In the genomic region with DNA sequence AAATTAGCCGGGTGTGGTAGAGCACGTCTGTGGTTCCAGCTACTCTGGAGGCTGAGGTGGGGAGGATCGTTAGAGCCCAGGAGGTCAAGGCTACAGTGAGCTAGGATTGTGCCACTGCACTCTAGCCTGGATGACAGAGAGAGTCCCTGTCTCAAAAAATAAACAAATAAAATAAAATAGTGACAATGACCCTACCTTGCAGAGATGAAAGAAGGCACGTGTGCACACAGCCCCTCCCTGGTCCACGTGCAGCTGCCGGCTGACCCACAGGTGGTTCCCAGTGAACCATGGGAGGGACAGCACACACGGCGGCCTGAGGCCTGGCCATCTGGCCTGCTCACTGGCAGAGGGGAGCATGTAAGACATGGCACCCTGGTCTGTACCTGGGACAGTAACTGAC, we compare ENCODE assay signal across 1 cellular context.
TF ChIP-seq lines count a peak whose summit lies in the region.

No MANE protein-coding gene starts in this region.

TF ChIP-seq in HepG2, 621 proteins besides CTCF, POLR2A, EP300 and RAD21 (continued from another document and continues in another):
- TF ChIP-seq, protein P1, sequence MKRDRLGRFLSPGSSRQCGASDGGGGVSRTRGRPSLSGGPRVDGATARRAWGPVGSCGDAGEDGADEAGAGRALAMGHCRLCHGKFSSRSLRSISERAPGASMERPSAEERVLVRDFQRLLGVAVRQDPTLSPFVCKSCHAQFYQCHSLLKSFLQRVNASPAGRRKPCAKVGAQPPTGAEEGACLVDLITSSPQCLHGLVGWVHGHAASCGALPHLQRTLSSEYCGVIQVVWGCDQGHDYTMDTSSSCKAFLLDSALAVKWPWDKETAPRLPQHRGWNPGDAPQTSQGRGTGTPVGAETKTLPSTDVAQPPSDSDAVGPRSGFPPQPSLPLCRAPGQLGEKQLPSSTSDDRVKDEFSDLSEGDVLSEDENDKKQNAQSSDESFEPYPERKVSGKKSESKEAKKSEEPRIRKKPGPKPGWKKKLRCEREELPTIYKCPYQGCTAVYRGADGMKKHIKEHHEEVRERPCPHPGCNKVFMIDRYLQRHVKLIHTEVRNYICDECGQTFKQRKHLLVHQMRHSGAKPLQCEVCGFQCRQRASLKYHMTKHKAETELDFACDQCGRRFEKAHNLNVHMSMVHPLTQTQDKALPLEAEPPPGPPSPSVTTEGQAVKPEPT (CRISPR knock-in tag; IDR thresholded peaks at IDR 0.05; ENCODE audit: low read depth) = no peak
- TF ChIP-seq ZFP90 (CRISPR knock-in tag; IDR thresholded peaks at IDR 0.05; ENCODE audit: borderline replicate concordance) = peak; percentile 91; the same call in 1 of the 2 replicates
- TF ChIP-seq SOX5 (CRISPR knock-in tag; IDR thresholded peaks at IDR 0.05; ENCODE audit: borderline replicate concordance) = peak; percentile 93
- no peak for TF ChIP-seq DR1 (CRISPR knock-in tag; IDR thresholded peaks at IDR 0.05)
- 0 out of 2 replicates have a peak, but pooled peaks have one; percentile 1 for TF ChIP-seq CEBPB (IDR thresholded peaks at IDR 0.05; ENCODE audit: borderline replicate concordance, low read depth, low read length)
- TF ChIP-seq ZNF615 (CRISPR knock-in tag; IDR thresholded peaks at IDR 0.05; ENCODE audit: borderline replicate concordance) = no peak
- TF ChIP-seq, protein P2, sequence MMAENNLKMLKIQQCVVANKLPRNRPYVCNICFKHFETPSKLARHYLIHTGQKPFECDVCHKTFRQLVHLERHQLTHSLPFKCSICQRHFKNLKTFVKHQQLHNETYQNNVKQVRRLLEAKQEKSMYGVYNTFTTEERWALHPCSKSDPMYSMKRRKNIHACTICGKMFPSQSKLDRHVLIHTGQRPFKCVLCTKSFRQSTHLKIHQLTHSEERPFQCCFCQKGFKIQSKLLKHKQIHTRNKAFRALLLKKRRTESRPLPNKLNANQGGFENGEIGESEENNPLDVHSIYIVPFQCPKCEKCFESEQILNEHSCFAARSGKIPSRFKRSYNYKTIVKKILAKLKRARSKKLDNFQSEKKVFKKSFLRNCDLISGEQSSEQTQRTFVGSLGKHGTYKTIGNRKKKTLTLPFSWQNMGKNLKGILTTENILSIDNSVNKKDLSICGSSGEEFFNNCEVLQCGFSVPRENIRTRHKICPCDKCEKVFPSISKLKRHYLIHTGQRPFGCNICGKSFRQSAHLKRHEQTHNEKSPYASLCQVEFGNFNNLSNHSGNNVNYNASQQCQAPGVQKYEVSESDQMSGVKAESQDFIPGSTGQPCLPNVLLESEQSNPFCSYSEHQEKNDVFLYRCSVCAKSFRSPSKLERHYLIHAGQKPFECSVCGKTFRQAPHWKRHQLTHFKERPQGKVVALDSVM (CRISPR knock-in tag; IDR thresholded peaks at IDR 0.05) = peak; percentile 97
- TF ChIP-seq, protein P3, sequence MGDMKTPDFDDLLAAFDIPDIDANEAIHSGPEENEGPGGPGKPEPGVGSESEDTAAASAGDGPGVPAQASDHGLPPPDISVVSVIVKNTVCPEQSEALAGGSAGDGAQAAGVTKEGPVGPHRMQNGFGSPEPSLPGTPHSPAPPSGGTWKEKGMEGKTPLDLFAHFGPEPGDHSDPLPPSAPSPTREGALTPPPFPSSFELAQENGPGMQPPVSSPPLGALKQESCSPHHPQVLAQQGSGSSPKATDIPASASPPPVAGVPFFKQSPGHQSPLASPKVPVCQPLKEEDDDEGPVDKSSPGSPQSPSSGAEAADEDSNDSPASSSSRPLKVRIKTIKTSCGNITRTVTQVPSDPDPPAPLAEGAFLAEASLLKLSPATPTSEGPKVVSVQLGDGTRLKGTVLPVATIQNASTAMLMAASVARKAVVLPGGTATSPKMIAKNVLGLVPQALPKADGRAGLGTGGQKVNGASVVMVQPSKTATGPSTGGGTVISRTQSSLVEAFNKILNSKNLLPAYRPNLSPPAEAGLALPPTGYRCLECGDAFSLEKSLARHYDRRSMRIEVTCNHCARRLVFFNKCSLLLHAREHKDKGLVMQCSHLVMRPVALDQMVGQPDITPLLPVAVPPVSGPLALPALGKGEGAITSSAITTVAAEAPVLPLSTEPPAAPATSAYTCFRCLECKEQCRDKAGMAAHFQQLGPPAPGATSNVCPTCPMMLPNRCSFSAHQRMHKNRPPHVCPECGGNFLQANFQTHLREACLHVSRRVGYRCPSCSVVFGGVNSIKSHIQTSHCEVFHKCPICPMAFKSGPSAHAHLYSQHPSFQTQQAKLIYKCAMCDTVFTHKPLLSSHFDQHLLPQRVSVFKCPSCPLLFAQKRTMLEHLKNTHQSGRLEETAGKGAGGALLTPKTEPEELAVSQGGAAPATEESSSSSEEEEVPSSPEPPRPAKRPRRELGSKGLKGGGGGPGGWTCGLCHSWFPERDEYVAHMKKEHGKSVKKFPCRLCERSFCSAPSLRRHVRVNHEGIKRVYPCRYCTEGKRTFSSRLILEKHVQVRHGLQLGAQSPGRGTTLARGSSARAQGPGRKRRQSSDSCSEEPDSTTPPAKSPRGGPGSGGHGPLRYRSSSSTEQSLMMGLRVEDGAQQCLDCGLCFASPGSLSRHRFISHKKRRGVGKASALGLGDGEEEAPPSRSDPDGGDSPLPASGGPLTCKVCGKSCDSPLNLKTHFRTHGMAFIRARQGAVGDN (CRISPR knock-in tag; IDR thresholded peaks at IDR 0.05) = peak; percentile 84
- TF ChIP-seq HDAC1 (CRISPR knock-in tag; IDR thresholded peaks at IDR 0.05) = peak; percentile 46; the same call in 1 of the 2 replicates
- no peak for TF ChIP-seq ZNF577 (CRISPR knock-in tag; IDR thresholded peaks at IDR 0.05; ENCODE audit: borderline replicate concordance, low read depth)
- peak; percentile 24; the same call in 1 of the 2 replicates for TF ChIP-seq TBX2 (CRISPR knock-in tag; IDR thresholded peaks at IDR 0.05; ENCODE audit: borderline replicate concordance)
- TF ChIP-seq, protein P4, sequence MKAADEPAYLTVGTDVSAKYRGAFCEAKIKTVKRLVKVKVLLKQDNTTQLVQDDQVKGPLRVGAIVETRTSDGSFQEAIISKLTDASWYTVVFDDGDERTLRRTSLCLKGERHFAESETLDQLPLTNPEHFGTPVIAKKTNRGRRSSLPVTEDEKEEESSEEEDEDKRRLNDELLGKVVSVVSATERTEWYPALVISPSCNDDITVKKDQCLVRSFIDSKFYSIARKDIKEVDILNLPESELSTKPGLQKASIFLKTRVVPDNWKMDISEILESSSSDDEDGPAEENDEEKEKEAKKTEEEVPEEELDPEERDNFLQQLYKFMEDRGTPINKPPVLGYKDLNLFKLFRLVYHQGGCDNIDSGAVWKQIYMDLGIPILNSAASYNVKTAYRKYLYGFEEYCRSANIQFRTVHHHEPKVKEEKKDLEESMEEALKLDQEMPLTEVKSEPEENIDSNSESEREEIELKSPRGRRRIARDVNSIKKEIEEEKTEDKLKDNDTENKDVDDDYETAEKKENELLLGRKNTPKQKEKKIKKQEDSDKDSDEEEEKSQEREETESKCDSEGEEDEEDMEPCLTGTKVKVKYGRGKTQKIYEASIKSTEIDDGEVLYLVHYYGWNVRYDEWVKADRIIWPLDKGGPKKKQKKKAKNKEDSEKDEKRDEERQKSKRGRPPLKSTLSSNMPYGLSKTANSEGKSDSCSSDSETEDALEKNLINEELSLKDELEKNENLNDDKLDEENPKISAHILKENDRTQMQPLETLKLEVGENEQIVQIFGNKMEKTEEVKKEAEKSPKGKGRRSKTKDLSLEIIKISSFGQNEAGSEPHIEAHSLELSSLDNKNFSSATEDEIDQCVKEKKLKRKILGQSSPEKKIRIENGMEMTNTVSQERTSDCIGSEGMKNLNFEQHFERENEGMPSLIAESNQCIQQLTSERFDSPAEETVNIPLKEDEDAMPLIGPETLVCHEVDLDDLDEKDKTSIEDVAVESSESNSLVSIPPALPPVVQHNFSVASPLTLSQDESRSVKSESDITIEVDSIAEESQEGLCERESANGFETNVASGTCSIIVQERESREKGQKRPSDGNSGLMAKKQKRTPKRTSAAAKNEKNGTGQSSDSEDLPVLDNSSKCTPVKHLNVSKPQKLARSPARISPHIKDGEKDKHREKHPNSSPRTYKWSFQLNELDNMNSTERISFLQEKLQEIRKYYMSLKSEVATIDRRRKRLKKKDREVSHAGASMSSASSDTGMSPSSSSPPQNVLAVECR (CRISPR knock-in tag; IDR thresholded peaks at IDR 0.05; ENCODE audit: borderline replicate concordance) = peak; percentile 30; the same call in 1 of the 2 replicates
- TF ChIP-seq, protein P5, sequence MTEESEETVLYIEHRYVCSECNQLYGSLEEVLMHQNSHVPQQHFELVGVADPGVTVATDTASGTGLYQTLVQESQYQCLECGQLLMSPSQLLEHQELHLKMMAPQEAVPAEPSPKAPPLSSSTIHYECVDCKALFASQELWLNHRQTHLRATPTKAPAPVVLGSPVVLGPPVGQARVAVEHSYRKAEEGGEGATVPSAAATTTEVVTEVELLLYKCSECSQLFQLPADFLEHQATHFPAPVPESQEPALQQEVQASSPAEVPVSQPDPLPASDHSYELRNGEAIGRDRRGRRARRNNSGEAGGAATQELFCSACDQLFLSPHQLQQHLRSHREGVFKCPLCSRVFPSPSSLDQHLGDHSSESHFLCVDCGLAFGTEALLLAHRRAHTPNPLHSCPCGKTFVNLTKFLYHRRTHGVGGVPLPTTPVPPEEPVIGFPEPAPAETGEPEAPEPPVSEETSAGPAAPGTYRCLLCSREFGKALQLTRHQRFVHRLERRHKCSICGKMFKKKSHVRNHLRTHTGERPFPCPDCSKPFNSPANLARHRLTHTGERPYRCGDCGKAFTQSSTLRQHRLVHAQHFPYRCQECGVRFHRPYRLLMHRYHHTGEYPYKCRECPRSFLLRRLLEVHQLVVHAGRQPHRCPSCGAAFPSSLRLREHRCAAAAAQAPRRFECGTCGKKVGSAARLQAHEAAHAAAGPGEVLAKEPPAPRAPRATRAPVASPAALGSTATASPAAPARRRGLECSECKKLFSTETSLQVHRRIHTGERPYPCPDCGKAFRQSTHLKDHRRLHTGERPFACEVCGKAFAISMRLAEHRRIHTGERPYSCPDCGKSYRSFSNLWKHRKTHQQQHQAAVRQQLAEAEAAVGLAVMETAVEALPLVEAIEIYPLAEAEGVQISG (CRISPR knock-in tag; IDR thresholded peaks at IDR 0.05) = peak; percentile 38; the same call in 1 of the 2 replicates
- TF ChIP-seq ZNF850 (CRISPR knock-in tag; conservative IDR thresholded peaks at IDR 0.05) = no peak
- no peak for TF ChIP-seq ZC3H13 (CRISPR knock-in tag; IDR thresholded peaks at IDR 0.05)
- TF ChIP-seq NR2F6 (IDR thresholded peaks at IDR 0.05) = peak; percentile 25; the same call in 1 of the 2 replicates
- peak; percentile 70; the same call in 1 of the 2 replicates for TF ChIP-seq NR2F6 (CRISPR knock-in tag; IDR thresholded peaks at IDR 0.05)
- TF ChIP-seq, protein P6, sequence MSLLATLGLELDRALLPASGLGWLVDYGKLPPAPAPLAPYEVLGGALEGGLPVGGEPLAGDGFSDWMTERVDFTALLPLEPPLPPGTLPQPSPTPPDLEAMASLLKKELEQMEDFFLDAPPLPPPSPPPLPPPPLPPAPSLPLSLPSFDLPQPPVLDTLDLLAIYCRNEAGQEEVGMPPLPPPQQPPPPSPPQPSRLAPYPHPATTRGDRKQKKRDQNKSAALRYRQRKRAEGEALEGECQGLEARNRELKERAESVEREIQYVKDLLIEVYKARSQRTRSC (CRISPR knock-in tag; IDR thresholded peaks at IDR 0.05; ENCODE audit: low read depth) = no peak
- 0 out of 4 replicates have a peak, but pooled peaks of 1 of the 2 experiments have one; percentile 38 for TF ChIP-seq NR2F1 (CRISPR knock-in tag; IDR thresholded peaks at IDR 0.05)
- TF ChIP-seq, protein P7, sequence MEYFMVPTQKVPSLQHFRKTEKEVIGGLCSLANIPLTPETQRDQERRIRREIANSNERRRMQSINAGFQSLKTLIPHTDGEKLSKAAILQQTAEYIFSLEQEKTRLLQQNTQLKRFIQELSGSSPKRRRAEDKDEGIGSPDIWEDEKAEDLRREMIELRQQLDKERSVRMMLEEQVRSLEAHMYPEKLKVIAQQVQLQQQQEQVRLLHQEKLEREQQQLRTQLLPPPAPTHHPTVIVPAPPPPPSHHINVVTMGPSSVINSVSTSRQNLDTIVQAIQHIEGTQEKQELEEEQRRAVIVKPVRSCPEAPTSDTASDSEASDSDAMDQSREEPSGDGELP (IDR thresholded peaks at IDR 0.05; ENCODE audit: borderline replicate concordance, low read depth) = no peak; the same call in 1 of the 2 replicates
- peak; percentile 47; the same call in 1 of the 2 replicates for TF ChIP-seq ZNF563 (CRISPR knock-in tag; IDR thresholded peaks at IDR 0.05)
- TF ChIP-seq ZNF547 (CRISPR knock-in tag; IDR thresholded peaks at IDR 0.05) = no peak
- TF ChIP-seq SOX13 (IDR thresholded peaks at IDR 0.05) = 0 out of 2 replicates have a peak, but pooled peaks have one; percentile 28
- TF ChIP-seq SOX13 (CRISPR knock-in tag; conservative IDR thresholded peaks at IDR 0.05 in 1 of 2, IDR thresholded peaks at IDR 0.05 in 1 of 2) = peak in 1 of 2 experiments; percentile 84; a peak in 2 of 4 replicates
- TF ChIP-seq, protein P8, sequence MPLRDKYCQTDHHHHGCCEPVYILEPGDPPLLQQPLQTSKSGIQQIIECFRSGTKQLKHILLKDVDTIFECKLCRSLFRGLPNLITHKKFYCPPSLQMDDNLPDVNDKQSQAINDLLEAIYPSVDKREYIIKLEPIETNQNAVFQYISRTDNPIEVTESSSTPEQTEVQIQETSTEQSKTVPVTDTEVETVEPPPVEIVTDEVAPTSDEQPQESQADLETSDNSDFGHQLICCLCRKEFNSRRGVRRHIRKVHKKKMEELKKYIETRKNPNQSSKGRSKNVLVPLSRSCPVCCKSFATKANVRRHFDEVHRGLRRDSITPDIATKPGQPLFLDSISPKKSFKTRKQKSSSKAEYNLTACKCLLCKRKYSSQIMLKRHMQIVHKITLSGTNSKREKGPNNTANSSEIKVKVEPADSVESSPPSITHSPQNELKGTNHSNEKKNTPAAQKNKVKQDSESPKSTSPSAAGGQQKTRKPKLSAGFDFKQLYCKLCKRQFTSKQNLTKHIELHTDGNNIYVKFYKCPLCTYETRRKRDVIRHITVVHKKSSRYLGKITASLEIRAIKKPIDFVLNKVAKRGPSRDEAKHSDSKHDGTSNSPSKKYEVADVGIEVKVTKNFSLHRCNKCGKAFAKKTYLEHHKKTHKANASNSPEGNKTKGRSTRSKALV (CRISPR knock-in tag; IDR thresholded peaks at IDR 0.05) = 0 out of 2 replicates have a peak, but pooled peaks have one; percentile 49
- TF ChIP-seq TCF7 (IDR thresholded peaks at IDR 0.05; ENCODE audit: low read depth) = peak; percentile 36
- TF ChIP-seq SP5 (CRISPR knock-in tag; IDR thresholded peaks at IDR 0.05; ENCODE audit: borderline replicate concordance, low read depth) = 0 out of 2 replicates have a peak, but pooled peaks have one; percentile 12
- peak; percentile 60; the same call in 1 of the 2 replicates for TF ChIP-seq HOXA5 (CRISPR knock-in tag; IDR thresholded peaks at IDR 0.05)
- TF ChIP-seq, protein P9, sequence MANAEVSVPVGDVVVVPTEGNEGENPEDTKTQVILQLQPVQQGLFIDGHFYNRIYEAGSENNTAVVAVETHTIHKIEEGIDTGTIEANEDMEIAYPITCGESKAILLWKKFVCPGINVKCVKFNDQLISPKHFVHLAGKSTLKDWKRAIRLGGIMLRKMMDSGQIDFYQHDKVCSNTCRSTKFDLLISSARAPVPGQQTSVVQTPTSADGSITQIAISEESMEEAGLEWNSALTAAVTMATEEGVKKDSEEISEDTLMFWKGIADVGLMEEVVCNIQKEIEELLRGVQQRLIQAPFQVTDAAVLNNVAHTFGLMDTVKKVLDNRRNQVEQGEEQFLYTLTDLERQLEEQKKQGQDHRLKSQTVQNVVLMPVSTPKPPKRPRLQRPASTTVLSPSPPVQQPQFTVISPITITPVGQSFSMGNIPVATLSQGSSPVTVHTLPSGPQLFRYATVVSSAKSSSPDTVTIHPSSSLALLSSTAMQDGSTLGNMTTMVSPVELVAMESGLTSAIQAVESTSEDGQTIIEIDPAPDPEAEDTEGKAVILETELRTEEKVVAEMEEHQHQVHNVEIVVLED (CRISPR knock-in tag; IDR thresholded peaks at IDR 0.05; ENCODE audit: borderline replicate concordance) = no peak
- peak; percentile 52; the same call in 1 of the 2 replicates for TF ChIP-seq BCL6 (CRISPR knock-in tag; IDR thresholded peaks at IDR 0.05)
- TF ChIP-seq ZNF251 (CRISPR knock-in tag; IDR thresholded peaks at IDR 0.05) = no peak
- no peak for TF ChIP-seq NONO (IDR thresholded peaks at IDR 0.05)
- 0 out of 2 replicates have a peak, but pooled peaks have one; percentile 34 for TF ChIP-seq NONO (CRISPR knock-in tag; conservative IDR thresholded peaks at IDR 0.05)
- TF ChIP-seq RXRB (CRISPR knock-in tag; IDR thresholded peaks at IDR 0.05; ENCODE audit: borderline replicate concordance) = 0 out of 2 replicates have a peak, but pooled peaks have one; percentile 26
